In genomic region chr18:48566588-48566987, GRCh38 we compare ENCODE assay signal across 1 cellular context.
TF ChIP-seq lines count a peak whose summit lies in the region.

No MANE protein-coding gene starts in this region.

TF ChIP-seq in K562, 482 proteins besides CTCF, POLR2A, EP300 and RAD21 (continued from another document and continues in another):
- TF ChIP-seq, protein P1, sequence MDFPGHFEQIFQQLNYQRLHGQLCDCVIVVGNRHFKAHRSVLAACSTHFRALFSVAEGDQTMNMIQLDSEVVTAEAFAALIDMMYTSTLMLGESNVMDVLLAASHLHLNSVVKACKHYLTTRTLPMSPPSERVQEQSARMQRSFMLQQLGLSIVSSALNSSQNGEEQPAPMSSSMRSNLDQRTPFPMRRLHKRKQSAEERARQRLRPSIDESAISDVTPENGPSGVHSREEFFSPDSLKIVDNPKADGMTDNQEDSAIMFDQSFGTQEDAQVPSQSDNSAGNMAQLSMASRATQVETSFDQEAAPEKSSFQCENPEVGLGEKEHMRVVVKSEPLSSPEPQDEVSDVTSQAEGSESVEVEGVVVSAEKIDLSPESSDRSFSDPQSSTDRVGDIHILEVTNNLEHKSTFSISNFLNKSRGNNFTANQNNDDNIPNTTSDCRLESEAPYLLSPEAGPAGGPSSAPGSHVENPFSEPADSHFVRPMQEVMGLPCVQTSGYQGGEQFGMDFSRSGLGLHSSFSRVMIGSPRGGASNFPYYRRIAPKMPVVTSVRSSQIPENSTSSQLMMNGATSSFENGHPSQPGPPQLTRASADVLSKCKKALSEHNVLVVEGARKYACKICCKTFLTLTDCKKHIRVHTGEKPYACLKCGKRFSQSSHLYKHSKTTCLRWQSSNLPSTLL (IDR thresholded peaks at IDR 0.05) = no peak
- TF ChIP-seq NR4A1 (CRISPR knock-in tag; IDR thresholded peaks at IDR 0.05) (no peak), NR4A1 (tag; IDR thresholded peaks at IDR 0.05) (peak; percentile 97), RNF2 (IDR thresholded peaks at IDR 0.05) (no peak), ILF3 (IDR thresholded peaks at IDR 0.05; ENCODE audit: borderline replicate concordance) (no peak), GTF2E2 (tag; IDR thresholded peaks at IDR 0.05) (no peak), NFE2 (IDR thresholded peaks at IDR 0.05; ENCODE audit: low read depth) (peak; percentile 95), KHSRP (IDR thresholded peaks at IDR 0.05) (no peak), GTF2F1 (IDR thresholded peaks at IDR 0.05; ENCODE audit: low read depth, low read length) (no peak), CHD4 (IDR thresholded peaks at IDR 0.05; ENCODE audit: insufficient read depth, insufficient replicate concordance, low read depth, low read length, poor library complexity, severe bottlenecking) (no peak), MAFG (tag; conservative IDR thresholded peaks at IDR 0.05) (peak; percentile 99), GATAD2A (IDR thresholded peaks at IDR 0.05) (no peak), PCBP2 (IDR thresholded peaks at IDR 0.05; ENCODE audit: low read depth, low read length, poor library complexity, severe bottlenecking) (no peak), PHTF2 (CRISPR knock-in tag; IDR thresholded peaks at IDR 0.05) (no peak), ZNF398 (CRISPR knock-in tag; IDR thresholded peaks at IDR 0.05) (no peak), POLR3G (IDR thresholded peaks at IDR 0.05; ENCODE audit: extremely low read depth, insufficient read length, insufficient replicate concordance) (no peak), NONO (IDR thresholded peaks at IDR 0.05; ENCODE audit: low read depth in 2 of 2, low read length in 1 of 2) (no peak), MXI1 (IDR thresholded peaks at IDR 0.05; ENCODE audit: low read depth, low read length) (no peak), GMEB1 (CRISPR knock-in tag; IDR thresholded peaks at IDR 0.05) (peak; percentile 47; the same call in 1 of the 2 replicates), ZSCAN29 (IDR thresholded peaks at IDR 0.05) (no peak), RAD51 (IDR thresholded peaks at IDR 0.05; ENCODE audit: borderline replicate concordance, low read depth) (no peak), PCBP1 (IDR thresholded peaks at IDR 0.05; ENCODE audit: low read depth, low read length, poor library complexity, severe bottlenecking) (no peak), RBM39 (optimal IDR thresholded peaks at IDR 0.05; ENCODE audit: low read depth, low read length) (no peak), ZNF282 (CRISPR knock-in tag; IDR thresholded peaks at IDR 0.05) (no peak), JUN (IDR thresholded peaks at IDR 0.05; ENCODE audit: borderline replicate concordance, low read depth, low read length) (no peak), JUN (CRISPR knock-in tag; IDR thresholded peaks at IDR 0.05; ENCODE audit: borderline replicate concordance) (no peak), MYBL2 (IDR thresholded peaks at IDR 0.05; ENCODE audit: low read depth) (no peak), MYBL2 (CRISPR knock-in tag; IDR thresholded peaks at IDR 0.05; ENCODE audit: borderline replicate concordance) (no peak), ZBTB8A (IDR thresholded peaks at IDR 0.05; ENCODE audit: partially characterized antibody) (no peak), XRCC5 (IDR thresholded peaks at IDR 0.05; ENCODE audit: low read depth, low read length) (no peak), KDM5B (IDR thresholded peaks at IDR 0.05; ENCODE audit: insufficient replicate concordance, low read depth, low read length) (no peak), RBM14 (IDR thresholded peaks at IDR 0.05; ENCODE audit: borderline replicate concordance, insufficient read depth, low read depth, low read length) (no peak), FIP1L1 (IDR thresholded peaks at IDR 0.05; ENCODE audit: low read depth, low read length, poor library complexity, severe bottlenecking) (no peak), NELFE (IDR thresholded peaks at IDR 0.05; ENCODE audit: insufficient read depth, insufficient read length) (no peak), CREBBP (IDR thresholded peaks at IDR 0.05; ENCODE audit: low read depth, low read length) (no peak), IRF2 (CRISPR knock-in tag; IDR thresholded peaks at IDR 0.05) (no peak), ZSCAN32 (CRISPR knock-in tag; IDR thresholded peaks at IDR 0.05) (no peak), KAT7 (CRISPR knock-in tag; IDR thresholded peaks at IDR 0.05; ENCODE audit: borderline replicate concordance) (no peak), BCOR (IDR thresholded peaks at IDR 0.05) (no peak), ZFP36 (IDR thresholded peaks at IDR 0.05; ENCODE audit: low read depth, low read length, partially characterized antibody) (no peak), CXXC5 (CRISPR knock-in tag; IDR thresholded peaks at IDR 0.05) (peak; percentile 64; the same call in 1 of the 2 replicates), SMARCC2 (IDR thresholded peaks at IDR 0.05; ENCODE audit: low read depth) (no peak), SMARCE1 (IDR thresholded peaks at IDR 0.05) (peak; percentile 27; the same call in 1 of the 2 replicates), TFE3 (CRISPR knock-in tag; IDR thresholded peaks at IDR 0.05) (no peak), CHD2 (IDR thresholded peaks at IDR 0.05; ENCODE audit: low read depth, low read length) (no peak), ZBED1 (IDR thresholded peaks at IDR 0.05) (no peak), YBX1 (IDR thresholded peaks at IDR 0.05) (no peak), ZNF232 (CRISPR knock-in tag; IDR thresholded peaks at IDR 0.05) (no peak), NFRKB (IDR thresholded peaks at IDR 0.05; ENCODE audit: low read depth) (no peak), NCOA6 (IDR thresholded peaks at IDR 0.05) (no peak), ZNF253 (CRISPR knock-in tag; conservative IDR thresholded peaks at IDR 0.05) (no peak), ZNF277 (CRISPR knock-in tag; IDR thresholded peaks at IDR 0.05; ENCODE audit: borderline replicate concordance) (no peak), MCM2 (IDR thresholded peaks at IDR 0.05; ENCODE audit: low read depth) (no peak), SLC30A9 (CRISPR knock-in tag; IDR thresholded peaks at IDR 0.05) (no peak), ERF (CRISPR knock-in tag; IDR thresholded peaks at IDR 0.05) (no peak), TEAD2 (tag; IDR thresholded peaks at IDR 0.05) (peak; percentile 85; the same call in 1 of the 2 replicates), SRF (CRISPR knock-in tag; IDR thresholded peaks at IDR 0.05) (peak in 1 of 2 experiments; percentile 60; a peak in 1 of 4 replicates), KAT8 (IDR thresholded peaks at IDR 0.05; ENCODE audit: low read depth) (no peak), EZH2 (IDR thresholded peaks at IDR 0.05; ENCODE audit: borderline replicate concordance, low read depth, low read length) (no peak), ZNF512 (tag; IDR thresholded peaks at IDR 0.05) (no peak), RBBP5 (IDR thresholded peaks at IDR 0.05; ENCODE audit: borderline replicate concordance, insufficient read depth, low read length, poor library complexity, severe bottlenecking) (no peak)
- TF ChIP-seq, protein P2, sequence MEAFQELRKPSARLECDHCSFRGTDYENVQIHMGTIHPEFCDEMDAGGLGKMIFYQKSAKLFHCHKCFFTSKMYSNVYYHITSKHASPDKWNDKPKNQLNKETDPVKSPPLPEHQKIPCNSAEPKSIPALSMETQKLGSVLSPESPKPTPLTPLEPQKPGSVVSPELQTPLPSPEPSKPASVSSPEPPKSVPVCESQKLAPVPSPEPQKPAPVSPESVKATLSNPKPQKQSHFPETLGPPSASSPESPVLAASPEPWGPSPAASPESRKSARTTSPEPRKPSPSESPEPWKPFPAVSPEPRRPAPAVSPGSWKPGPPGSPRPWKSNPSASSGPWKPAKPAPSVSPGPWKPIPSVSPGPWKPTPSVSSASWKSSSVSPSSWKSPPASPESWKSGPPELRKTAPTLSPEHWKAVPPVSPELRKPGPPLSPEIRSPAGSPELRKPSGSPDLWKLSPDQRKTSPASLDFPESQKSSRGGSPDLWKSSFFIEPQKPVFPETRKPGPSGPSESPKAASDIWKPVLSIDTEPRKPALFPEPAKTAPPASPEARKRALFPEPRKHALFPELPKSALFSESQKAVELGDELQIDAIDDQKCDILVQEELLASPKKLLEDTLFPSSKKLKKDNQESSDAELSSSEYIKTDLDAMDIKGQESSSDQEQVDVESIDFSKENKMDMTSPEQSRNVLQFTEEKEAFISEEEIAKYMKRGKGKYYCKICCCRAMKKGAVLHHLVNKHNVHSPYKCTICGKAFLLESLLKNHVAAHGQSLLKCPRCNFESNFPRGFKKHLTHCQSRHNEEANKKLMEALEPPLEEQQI (IDR thresholded peaks at IDR 0.05) = no peak
- TF ChIP-seq, protein P3, sequence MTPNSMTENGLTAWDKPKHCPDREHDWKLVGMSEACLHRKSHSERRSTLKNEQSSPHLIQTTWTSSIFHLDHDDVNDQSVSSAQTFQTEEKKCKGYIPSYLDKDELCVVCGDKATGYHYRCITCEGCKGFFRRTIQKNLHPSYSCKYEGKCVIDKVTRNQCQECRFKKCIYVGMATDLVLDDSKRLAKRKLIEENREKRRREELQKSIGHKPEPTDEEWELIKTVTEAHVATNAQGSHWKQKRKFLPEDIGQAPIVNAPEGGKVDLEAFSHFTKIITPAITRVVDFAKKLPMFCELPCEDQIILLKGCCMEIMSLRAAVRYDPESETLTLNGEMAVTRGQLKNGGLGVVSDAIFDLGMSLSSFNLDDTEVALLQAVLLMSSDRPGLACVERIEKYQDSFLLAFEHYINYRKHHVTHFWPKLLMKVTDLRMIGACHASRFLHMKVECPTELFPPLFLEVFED (CRISPR knock-in tag; conservative IDR thresholded peaks at IDR 0.05) = peak; percentile 97
- TF ChIP-seq, protein P4, sequence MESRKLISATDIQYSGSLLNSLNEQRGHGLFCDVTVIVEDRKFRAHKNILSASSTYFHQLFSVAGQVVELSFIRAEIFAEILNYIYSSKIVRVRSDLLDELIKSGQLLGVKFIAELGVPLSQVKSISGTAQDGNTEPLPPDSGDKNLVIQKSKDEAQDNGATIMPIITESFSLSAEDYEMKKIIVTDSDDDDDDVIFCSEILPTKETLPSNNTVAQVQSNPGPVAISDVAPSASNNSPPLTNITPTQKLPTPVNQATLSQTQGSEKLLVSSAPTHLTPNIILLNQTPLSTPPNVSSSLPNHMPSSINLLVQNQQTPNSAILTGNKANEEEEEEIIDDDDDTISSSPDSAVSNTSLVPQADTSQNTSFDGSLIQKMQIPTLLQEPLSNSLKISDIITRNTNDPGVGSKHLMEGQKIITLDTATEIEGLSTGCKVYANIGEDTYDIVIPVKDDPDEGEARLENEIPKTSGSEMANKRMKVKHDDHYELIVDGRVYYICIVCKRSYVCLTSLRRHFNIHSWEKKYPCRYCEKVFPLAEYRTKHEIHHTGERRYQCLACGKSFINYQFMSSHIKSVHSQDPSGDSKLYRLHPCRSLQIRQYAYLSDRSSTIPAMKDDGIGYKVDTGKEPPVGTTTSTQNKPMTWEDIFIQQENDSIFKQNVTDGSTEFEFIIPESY (CRISPR knock-in tag; IDR thresholded peaks at IDR 0.05) = no peak
